ENCODE assay signal across 20 cellular contexts in genomic region chr20:32432277-32432676, GRCh38.
DNase-seq lines count a peak whose midpoint lies in the region; ATAC-seq lines count a peak whose summit lies in the region.
"Had no signal": no experiment of that assay in that cellular context is flagged by ENCODE, and none has a peak within 500 bp of the region (broad histone marks: within the 10 kb centered on the region; RNA-seq: fewer than 3 reads in every experiment).

No MANE protein-coding gene starts in this region.

- peak overlapping the region; percentile 10 for H3K27ac Mint-ChIP-seq in activated T-cell treated with anti-CD3 and anti-CD28 coated beads, Interleukin-2, amount 50 U/mL, for 24 hours
- peak overlapping the region in 7 of 10 donors; percentile 1 to 66 (median 26) for H3K27ac Mint-ChIP-seq in naive thymus-derived CD8-positive, alpha-beta T cell
- H3K27ac Mint-ChIP-seq: HFFc6 had no signal

- no peak overlapping the region for H3K4me3 Mint-ChIP-seq in activated T-cell treated with anti-CD3 and anti-CD28 coated beads, Interleukin-2, amount 50 U/mL, for 24 hours
- H3K4me3 Mint-ChIP-seq in activated T-cell treated with anti-CD3 and anti-CD28 coated beads, Interleukin-2, amount 50 U/mL, for 4 hours: no peak overlapping the region
- no peak overlapping the region for H3K4me3 Mint-ChIP-seq in naive thymus-derived CD8-positive, alpha-beta T cell
- H3K4me3 Mint-ChIP-seq: CD4-positive, alpha-beta memory T cell; HFFc6 had no signal

- no peak for ATAC-seq in activated T-cell treated with anti-CD3 and anti-CD28 coated beads, Interleukin-2, amount 50 U/mL, for 4 hours
- no peak for ATAC-seq in naive thymus-derived CD8-positive, alpha-beta T cell

- H3K36me3 Mint-ChIP-seq in activated T-cell treated with anti-CD3 and anti-CD28 coated beads, Interleukin-2, amount 50 U/mL, for 24 hours (ENCODE audit: low read depth): peaks cover 100% of the 10 kb centered on the region
- peaks cover 61% of the 10 kb centered on the region for H3K36me3 Mint-ChIP-seq in activated T-cell treated with anti-CD3 and anti-CD28 coated beads, Interleukin-2, amount 50 U/mL, for 4 hours (ENCODE audit: insufficient read depth)
- peaks cover 4 to 97% (median 27%) of the 10 kb centered on the region in 3 donors for H3K36me3 Mint-ChIP-seq in naive thymus-derived CD8-positive, alpha-beta T cell

- no peaks in the 10 kb centered on the region for H3K27me3 Mint-ChIP-seq in activated T-cell treated with anti-CD3 and anti-CD28 coated beads, Interleukin-2, amount 50 U/mL, for 24 hours
- no peaks in the 10 kb centered on the region for H3K27me3 Mint-ChIP-seq in activated T-cell treated with anti-CD3 and anti-CD28 coated beads, Interleukin-2, amount 50 U/mL, for 4 hours (ENCODE audit: low read depth)
- no peaks in the 10 kb centered on the region for H3K27me3 Mint-ChIP-seq in naive thymus-derived CD8-positive, alpha-beta T cell
- H3K27me3 Mint-ChIP-seq: CD4-positive, alpha-beta memory T cell had no signal

- no peaks in the 10 kb centered on the region for H3K9me3 Mint-ChIP-seq in activated T-cell treated with anti-CD3 and anti-CD28 coated beads, Interleukin-2, amount 50 U/mL, for 24 hours
- no peaks in the 10 kb centered on the region for H3K9me3 Mint-ChIP-seq in activated T-cell treated with anti-CD3 and anti-CD28 coated beads, Interleukin-2, amount 50 U/mL, for 4 hours
- no peaks in the 10 kb centered on the region for H3K9me3 Mint-ChIP-seq in naive thymus-derived CD8-positive, alpha-beta T cell
- H3K9me3 Mint-ChIP-seq: HFFc6 had no signal

- H3K4me1 Mint-ChIP-seq in activated T-cell treated with anti-CD3 and anti-CD28 coated beads, Interleukin-2, amount 50 U/mL, for 24 hours (ENCODE audit: low read depth): peaks cover 1% of the 10 kb centered on the region
- H3K4me1 Mint-ChIP-seq in activated T-cell treated with anti-CD3 and anti-CD28 coated beads, Interleukin-2, amount 50 U/mL, for 4 hours (ENCODE audit: low read depth): peaks cover under 1% of the 10 kb centered on the region
- H3K4me1 Mint-ChIP-seq in naive thymus-derived CD8-positive, alpha-beta T cell: peaks cover 0 to 7% (median 6%) of the 10 kb centered on the region in 4 donors

- DNase-seq in activated T-cell treated with anti-CD3 and anti-CD28 coated beads, Interleukin-2, amount 50 U/mL, for 24 hours: no peak
- no peak for DNase-seq in activated T-cell treated with anti-CD3 and anti-CD28 coated beads, Interleukin-2, amount 50 U/mL, for 4 hours
- DNase-seq in NCI-H1105 treated with DMSO at 0.1 percent for 48 hours (lab: John Stamatoyannopoulos, UW) (peak; percentile 93), NCI-H774 (lab: John Stamatoyannopoulos, UW) (peak; percentile 31), NCI-H128 (lab: John Stamatoyannopoulos, UW; ENCODE audit: unreplicated experiment) (no peak)
- no peak for DNase-seq in naive thymus-derived CD8-positive, alpha-beta T cell
- no peak for DNase-seq in activated naive CD4-positive, alpha-beta T cell treated with Interleukin-2 at 50 U/mL for 16 hours
- DNase-seq: activated CD4-positive, CD25-positive, alpha-beta regulatory T cell treated with anti-CD3 and anti-CD28 coated beads, Interleukin-2, amount 50 U/mL, for 72 hours; activated gamma-delta T cell treated with Interleukin-2 at 50 U/mL for 16 hours; aorta; CD4-positive, alpha-beta memory T cell; DMS53; foreskin fibroblast; GF-D8; HFFc6; NCI-H146; NCI-H524; occipital lobe; RPMI8226; stimulated activated CD8-positive, alpha-beta memory T cell treated with anti-CD3 and anti-CD28 coated beads, Interleukin-4, amount 100 ng/mL, for 48 hours had no signal

- POLR2A ChIA-PET in naive thymus-derived CD8-positive, alpha-beta T cell (lab: Charles Lee): no interaction called here

Comparison
In these comparisons a context has a peak if more than half of its experiments do, and no peak if none do; other contexts are left out.
1. DNase-seq: peak in NCI-H1105 treated with DMSO at 0.1 percent for 48 hours (single experiment) and NCI-H774 (single experiment); none in activated T-cell treated with anti-CD3 and anti-CD28 coated beads, Interleukin-2, amount 50 U/mL, for 24 hours (single experiment), activated T-cell treated with anti-CD3 and anti-CD28 coated beads, Interleukin-2, amount 50 U/mL, for 4 hours (single experiment), naive thymus-derived CD8-positive, alpha-beta T cell (0 of 10), activated naive CD4-positive, alpha-beta T cell treated with Interleukin-2 at 50 U/mL for 16 hours (single experiment) and NCI-H128 (single experiment).